19 cellular contexts compared by ENCODE assay signal in genomic region chr5:1406681-1407640, GRCh38. TPM values are rescaled to one million over a fixed set of nuclear protein-coding genes. Genes with fewer than 3 reads are reported as not detected.
DNase-seq lines count a peak whose midpoint lies in the region; ATAC-seq and TF ChIP-seq lines count a peak whose summit lies in the region.
"Had no signal": no experiment of that assay in that cellular context is flagged by ENCODE, and none has a peak within 500 bp of the region (broad histone marks: within the 10 kb centered on the region; RNA-seq: fewer than 3 reads in every experiment).

No MANE protein-coding gene starts in this region.

- peak overlapping the region; percentile 17 for H2AFZ ChIP-seq in neuronal stem cell (ENCODE audit: low read length)

- intact Hi-C loops in left ventricle myocardium superior (cut with micrococcal nuclease) = no loop called here
- intact Hi-C loops in left cardiac atrium (cut with DNase I) = no loop called here

- CTCF ChIA-PET in WTC11 (lab: Charles Lee) = interaction anchor here (3.2 to 3.5 kb wide), 2 partner anchors 27 to 61 kb away, joined by 12 to 27 read pairs; no protein-coding TSS in a partner anchor

- no peaks in the 10 kb centered on the region; the same call in 1 of the 2 replicates for H3K27me3 Mint-ChIP-seq in WTC11 (ENCODE audit: low read depth)

- H3K27ac Mint-ChIP-seq in WTC11 = no peak overlapping the region

- peak; percentile 19 for DNase-seq in left ventricle myocardium superior
- DNase-seq in left cardiac atrium = no peak
- DNase-seq in WTC11 (ENCODE audit: low spot score) = peak; percentile 5
- DNase-seq in neuronal stem cell (ENCODE audit: low spot score) = no peak
- DNase-seq in germinal center (ENCODE audit: low spot score) = no peak
- no peak for DNase-seq in NCI-H1105 treated with DMSO at 0.1 percent for 48 hours (lab: John Stamatoyannopoulos, UW)
- no peak for DNase-seq in OCI-M1 (lab: John Stamatoyannopoulos, UW)
- DNase-seq: ACHN, AML-193, COR-L47, EL, GOT3, NCI-H1092, NCI-H446, NCI-H69 had no signal

- H3K14ac ChIP-seq in neuronal stem cell (ENCODE audit: low read length) = no peak overlapping the region

- H3K4ac ChIP-seq in neuronal stem cell (ENCODE audit: low read length) = no peak overlapping the region

- H4K8ac ChIP-seq in neuronal stem cell (ENCODE audit: low read depth, low read length) = no peak overlapping the region

- no peak for TF ChIP-seq CTCF in WTC11 (IDR thresholded peaks at IDR 0.05)

- no peak overlapping the region for H3K23ac ChIP-seq in neuronal stem cell (ENCODE audit: low read depth, low read length, poor library complexity)

- H3K4me2 ChIP-seq in neuronal stem cell (ENCODE audit: insufficient read depth, low read length, poor library complexity, severe bottlenecking) = no peak overlapping the region

- no peaks in the 10 kb centered on the region for H3K36me3 ChIP-seq in neuronal stem cell (replicated peaks in 1 of 2; ENCODE audit: control insufficient read depth in 2 of 2, insufficient read depth in 2 of 2, low read length in 2 of 2)

- peaks cover 0 to 2% of the 10 kb centered on the region in 2 donors for H3K9me3 ChIP-seq in neuronal stem cell (replicated peaks in 1 of 2; ENCODE audit: control insufficient read depth in 2 of 2, insufficient read depth in 1 of 2, low read depth in 1 of 2, low read length in 2 of 2)

- H3K9ac ChIP-seq in neuronal stem cell (ENCODE audit: low read depth, low read length, poor library complexity) = no peak overlapping the region

- no peak overlapping the region for H4K91ac ChIP-seq in neuronal stem cell (ENCODE audit: low read depth, low read length, poor library complexity)

- H2BK120ac ChIP-seq in neuronal stem cell (ENCODE audit: low read depth, low read length) = no peak overlapping the region

- peaks cover 0 to 2% of the 10 kb centered on the region in 2 donors for H3K4me1 ChIP-seq in neuronal stem cell (ENCODE audit: control insufficient read depth in 2 of 2, insufficient read depth in 1 of 2, low read depth in 1 of 2, low read length in 2 of 2)

- H3K9me3 Mint-ChIP-seq in WTC11 = no peaks in the 10 kb centered on the region

- H3K4me3 ChIP-seq in neuronal stem cell (ENCODE audit: low read length in 2 of 2) = no peak overlapping the region

- H2AK5ac ChIP-seq in neuronal stem cell (ENCODE audit: low read depth, low read length) = no peak overlapping the region

- ATAC-seq in left ventricle myocardium superior = no peak
- no peak for ATAC-seq in left cardiac atrium
- no peak for ATAC-seq in WTC11
- ATAC-seq: HepG2 had no signal

- H3K36me3 Mint-ChIP-seq in WTC11 = no peaks in the 10 kb centered on the region

- no peak overlapping the region for H3K18ac ChIP-seq in neuronal stem cell (ENCODE audit: low read length)

- H3K79me1 ChIP-seq in neuronal stem cell (ENCODE audit: low read depth, low read length) = peaks cover 2% of the 10 kb centered on the region

- no peak overlapping the region for H3K27ac ChIP-seq in neuronal stem cell (replicated peaks; ENCODE audit: low read length)
- H3K27ac ChIP-seq: RWPE1 had no signal

- no peak overlapping the region for H2BK12ac ChIP-seq in neuronal stem cell (ENCODE audit: low read length)

- no CpG with 5 or more reads among the region's 35 CpGs for WGBS in neuronal stem cell (ENCODE audit: extremely low coverage in 2 of 2, insufficient read length in 2 of 2, insufficient replicate concordance in 1 of 2), 2 donors

- no peaks in the 10 kb centered on the region; the same call in 1 of the 2 replicates for H3K4me1 Mint-ChIP-seq in WTC11

- no peak overlapping the region for H2BK15ac ChIP-seq in neuronal stem cell (ENCODE audit: low read length)

- POLR2A ChIA-PET in WTC11 (lab: Charles Lee) = no interaction called here

- no peak overlapping the region for H3K4me3 Mint-ChIP-seq in WTC11

- H3K27me3 ChIP-seq in neuronal stem cell (ENCODE audit: control insufficient read depth in 3 of 3, insufficient read depth in 3 of 3, low read depth in 1 of 3, low read length in 3 of 3) = peaks cover 0 to 34% (median 1%) of the 10 kb centered on the region in 3 experiments

- no peak overlapping the region for H2BK5ac ChIP-seq in neuronal stem cell (ENCODE audit: low read length)

TF ChIP-seq in WTC11, 78 proteins besides CTCF, POLR2A, EP300 and RAD21 (continues in another document):
- TF ChIP-seq PRDM15 (CRISPR knock-in tag; IDR thresholded peaks at IDR 0.05) (no peak), IRF2 (CRISPR knock-in tag; IDR thresholded peaks at IDR 0.05; ENCODE audit: borderline replicate concordance, low read depth) (no peak), SMAD4 (CRISPR knock-in tag; IDR thresholded peaks at IDR 0.05) (no peak), NFYB (CRISPR knock-in tag; conservative IDR thresholded peaks at IDR 0.05; ENCODE audit: low read depth) (no peak), ETV6 (CRISPR knock-in tag; IDR thresholded peaks at IDR 0.05) (no peak), USF1 (CRISPR knock-in tag; IDR thresholded peaks at IDR 0.05) (no peak), NFATC4 (CRISPR knock-in tag; IDR thresholded peaks at IDR 0.05) (no peak), GTF2I (CRISPR knock-in tag; conservative IDR thresholded peaks at IDR 0.05) (no peak), SOX15 (CRISPR knock-in tag; IDR thresholded peaks at IDR 0.05) (no peak), KAT7 (CRISPR knock-in tag; IDR thresholded peaks at IDR 0.05; ENCODE audit: borderline replicate concordance) (no peak)
- TF ChIP-seq, protein P1, sequence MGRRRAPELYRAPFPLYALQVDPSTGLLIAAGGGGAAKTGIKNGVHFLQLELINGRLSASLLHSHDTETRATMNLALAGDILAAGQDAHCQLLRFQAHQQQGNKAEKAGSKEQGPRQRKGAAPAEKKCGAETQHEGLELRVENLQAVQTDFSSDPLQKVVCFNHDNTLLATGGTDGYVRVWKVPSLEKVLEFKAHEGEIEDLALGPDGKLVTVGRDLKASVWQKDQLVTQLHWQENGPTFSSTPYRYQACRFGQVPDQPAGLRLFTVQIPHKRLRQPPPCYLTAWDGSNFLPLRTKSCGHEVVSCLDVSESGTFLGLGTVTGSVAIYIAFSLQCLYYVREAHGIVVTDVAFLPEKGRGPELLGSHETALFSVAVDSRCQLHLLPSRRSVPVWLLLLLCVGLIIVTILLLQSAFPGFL (CRISPR knock-in tag; IDR thresholded peaks at IDR 0.05; ENCODE audit: borderline replicate concordance) = no peak
- TF ChIP-seq, protein P2, sequence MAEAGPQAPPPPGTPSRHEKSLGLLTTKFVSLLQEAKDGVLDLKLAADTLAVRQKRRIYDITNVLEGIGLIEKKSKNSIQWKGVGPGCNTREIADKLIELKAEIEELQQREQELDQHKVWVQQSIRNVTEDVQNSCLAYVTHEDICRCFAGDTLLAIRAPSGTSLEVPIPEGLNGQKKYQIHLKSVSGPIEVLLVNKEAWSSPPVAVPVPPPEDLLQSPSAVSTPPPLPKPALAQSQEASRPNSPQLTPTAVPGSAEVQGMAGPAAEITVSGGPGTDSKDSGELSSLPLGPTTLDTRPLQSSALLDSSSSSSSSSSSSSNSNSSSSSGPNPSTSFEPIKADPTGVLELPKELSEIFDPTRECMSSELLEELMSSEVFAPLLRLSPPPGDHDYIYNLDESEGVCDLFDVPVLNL (CRISPR knock-in tag; IDR thresholded peaks at IDR 0.05; ENCODE audit: borderline replicate concordance, low read depth) = no peak
- TF ChIP-seq, protein P3, sequence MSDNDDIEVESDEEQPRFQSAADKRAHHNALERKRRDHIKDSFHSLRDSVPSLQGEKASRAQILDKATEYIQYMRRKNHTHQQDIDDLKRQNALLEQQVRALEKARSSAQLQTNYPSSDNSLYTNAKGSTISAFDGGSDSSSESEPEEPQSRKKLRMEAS (CRISPR knock-in tag; IDR thresholded peaks at IDR 0.05) = no peak

RNA-seq across cellular contexts. Expression of gene SLC6A3, which starts 38.3 kb away (rescaled TPM):
- total RNA-seq in left ventricle myocardium superior (not detected), left cardiac atrium (under 1 TPM in 1 of 2 donors, not detected in 1; 0.06 TPM), WTC11 (2021) (0.53 to 0.74 TPM (median 0.64 TPM) in 3 replicates)
- 0.26 TPM for polyA plus RNA-seq in neuronal stem cell (2013, experiment 1 of 2)
- 0.15 TPM for polyA plus RNA-seq in neuronal stem cell (2013, experiment 2 of 2)
- total RNA-seq: HepG2, MCF 10A, SK-MEL-5 had no signal

Comparison
In these comparisons a context has a peak if more than half of its experiments do, and no peak if none do; other contexts are left out.
1. DNase-seq: peak in left ventricle myocardium superior (single experiment) and WTC11 (single experiment); none in left cardiac atrium (single experiment), neuronal stem cell (single experiment), germinal center (single experiment), NCI-H1105 treated with DMSO at 0.1 percent for 48 hours (single experiment) and OCI-M1 (single experiment).